2 cellular contexts compared by ENCODE assay signal in the genomic region with DNA sequence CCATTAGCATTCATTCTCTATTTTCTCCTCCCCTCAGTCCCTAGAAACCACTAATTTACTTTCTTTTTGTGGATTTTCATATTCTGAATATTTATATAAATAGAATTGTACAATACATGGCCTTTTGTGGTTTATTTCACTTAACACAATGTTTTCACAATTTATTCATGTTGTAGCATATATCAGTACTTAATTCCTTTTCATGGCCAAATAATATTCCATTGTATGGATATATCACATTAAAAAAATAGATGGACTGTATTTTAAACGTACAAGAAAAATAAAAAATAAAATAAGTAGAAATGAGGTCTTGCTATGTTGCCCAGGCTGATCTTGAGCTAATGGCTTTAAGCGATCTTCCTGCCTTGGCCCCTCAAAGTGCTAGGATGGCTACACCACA.
TF ChIP-seq lines count a peak whose summit lies in the region.

No MANE protein-coding gene starts in this region.

TF ChIP-seq in HEK293, 187 proteins besides CTCF, POLR2A, EP300 and RAD21 (continued from another document):
- TF ChIP-seq, protein P1, sequence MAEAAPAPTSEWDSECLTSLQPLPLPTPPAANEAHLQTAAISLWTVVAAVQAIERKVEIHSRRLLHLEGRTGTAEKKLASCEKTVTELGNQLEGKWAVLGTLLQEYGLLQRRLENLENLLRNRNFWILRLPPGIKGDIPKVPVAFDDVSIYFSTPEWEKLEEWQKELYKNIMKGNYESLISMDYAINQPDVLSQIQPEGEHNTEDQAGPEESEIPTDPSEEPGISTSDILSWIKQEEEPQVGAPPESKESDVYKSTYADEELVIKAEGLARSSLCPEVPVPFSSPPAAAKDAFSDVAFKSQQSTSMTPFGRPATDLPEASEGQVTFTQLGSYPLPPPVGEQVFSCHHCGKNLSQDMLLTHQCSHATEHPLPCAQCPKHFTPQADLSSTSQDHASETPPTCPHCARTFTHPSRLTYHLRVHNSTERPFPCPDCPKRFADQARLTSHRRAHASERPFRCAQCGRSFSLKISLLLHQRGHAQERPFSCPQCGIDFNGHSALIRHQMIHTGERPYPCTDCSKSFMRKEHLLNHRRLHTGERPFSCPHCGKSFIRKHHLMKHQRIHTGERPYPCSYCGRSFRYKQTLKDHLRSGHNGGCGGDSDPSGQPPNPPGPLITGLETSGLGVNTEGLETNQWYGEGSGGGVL (tag by site-specific recombination; IDR thresholded peaks at IDR 0.05): no peak
- TF ChIP-seq GFI1B (tag by site-specific recombination; IDR thresholded peaks at IDR 0.05) (no peak), ZNF600 (tag by site-specific recombination; IDR thresholded peaks at IDR 0.05) (no peak), FEZF1 (tag by site-specific recombination; IDR thresholded peaks at IDR 0.05) (no peak), ZNF132 (tag by site-specific recombination; IDR thresholded peaks at IDR 0.05; ENCODE audit: borderline replicate concordance) (no peak), KLF8 (tag by site-specific recombination; IDR thresholded peaks at IDR 0.05) (no peak), ZNF423 (tag by site-specific recombination; IDR thresholded peaks at IDR 0.05) (no peak), ZNF146 (tag by site-specific recombination; IDR thresholded peaks at IDR 0.05) (peak; percentile 81), ZBTB8A (tag by site-specific recombination; IDR thresholded peaks at IDR 0.05) (no peak), ZNF660 (tag by site-specific recombination; IDR thresholded peaks at IDR 0.05) (no peak), ZNF23 (tag by site-specific recombination; IDR thresholded peaks at IDR 0.05; ENCODE audit: borderline replicate concordance) (no peak), ZNF350 (tag by site-specific recombination; IDR thresholded peaks at IDR 0.05) (no peak), ZNF791 (tag by site-specific recombination; IDR thresholded peaks at IDR 0.05) (no peak), ZNF664 (tag by site-specific recombination; IDR thresholded peaks at IDR 0.05) (0 out of 2 replicates have a peak, but pooled peaks have one; percentile 20), ZNF16 (tag by site-specific recombination; IDR thresholded peaks at IDR 0.05; ENCODE audit: low read depth) (no peak), ZSCAN16 (tag by site-specific recombination; IDR thresholded peaks at IDR 0.05) (no peak), WT1 (tag by site-specific recombination; IDR thresholded peaks at IDR 0.05) (no peak), ZNF341 (tag by site-specific recombination; IDR thresholded peaks at IDR 0.05; ENCODE audit: low read depth) (no peak), ZNF843 (tag by site-specific recombination; IDR thresholded peaks at IDR 0.05) (no peak), ZNF426 (tag by site-specific recombination; IDR thresholded peaks at IDR 0.05) (no peak)
- TF ChIP-seq, protein P2, sequence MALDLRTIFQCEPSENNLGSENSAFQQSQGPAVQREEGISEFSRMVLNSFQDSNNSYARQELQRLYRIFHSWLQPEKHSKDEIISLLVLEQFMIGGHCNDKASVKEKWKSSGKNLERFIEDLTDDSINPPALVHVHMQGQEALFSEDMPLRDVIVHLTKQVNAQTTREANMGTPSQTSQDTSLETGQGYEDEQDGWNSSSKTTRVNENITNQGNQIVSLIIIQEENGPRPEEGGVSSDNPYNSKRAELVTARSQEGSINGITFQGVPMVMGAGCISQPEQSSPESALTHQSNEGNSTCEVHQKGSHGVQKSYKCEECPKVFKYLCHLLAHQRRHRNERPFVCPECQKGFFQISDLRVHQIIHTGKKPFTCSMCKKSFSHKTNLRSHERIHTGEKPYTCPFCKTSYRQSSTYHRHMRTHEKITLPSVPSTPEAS (tag by site-specific recombination; IDR thresholded peaks at IDR 0.05): no peak
- TF ChIP-seq, protein P3, sequence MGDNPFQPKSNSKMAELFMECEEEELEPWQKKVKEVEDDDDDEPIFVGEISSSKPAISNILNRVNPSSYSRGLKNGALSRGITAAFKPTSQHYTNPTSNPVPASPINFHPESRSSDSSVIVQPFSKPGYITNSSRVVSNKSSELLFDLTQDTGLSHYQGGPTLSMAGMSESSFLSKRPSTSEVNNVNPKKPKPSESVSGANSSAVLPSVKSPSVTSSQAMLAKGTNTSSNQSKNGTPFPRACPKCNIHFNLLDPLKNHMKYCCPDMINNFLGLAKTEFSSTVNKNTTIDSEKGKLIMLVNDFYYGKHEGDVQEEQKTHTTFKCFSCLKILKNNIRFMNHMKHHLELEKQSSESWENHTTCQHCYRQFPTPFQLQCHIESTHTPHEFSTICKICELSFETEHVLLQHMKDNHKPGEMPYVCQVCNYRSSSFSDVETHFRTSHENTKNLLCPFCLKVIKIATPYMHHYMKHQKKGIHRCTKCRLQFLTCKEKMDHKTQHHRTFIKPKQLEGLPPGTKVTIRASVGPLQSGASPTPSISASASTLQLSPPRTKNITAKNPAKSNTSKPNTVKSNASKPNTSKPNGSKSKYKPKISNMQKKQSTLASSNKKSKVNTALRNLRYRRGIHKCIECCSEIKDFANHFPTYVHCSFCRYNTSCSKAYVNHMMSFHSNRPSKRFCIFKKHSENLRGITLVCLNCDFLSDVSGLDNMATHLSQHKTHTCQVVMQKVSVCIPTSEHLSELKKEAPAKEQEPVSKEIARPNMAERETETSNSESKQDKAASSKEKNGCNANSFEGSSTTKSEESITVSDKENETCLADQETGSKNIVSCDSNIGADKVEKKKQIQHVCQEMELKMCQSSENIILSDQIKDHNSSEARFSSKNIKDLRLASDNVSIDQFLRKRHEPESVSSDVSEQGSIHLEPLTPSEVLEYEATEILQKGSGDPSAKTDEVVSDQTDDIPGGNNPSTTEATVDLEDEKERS (tag by site-specific recombination; IDR thresholded peaks at IDR 0.05): no peak
- TF ChIP-seq, protein P4, sequence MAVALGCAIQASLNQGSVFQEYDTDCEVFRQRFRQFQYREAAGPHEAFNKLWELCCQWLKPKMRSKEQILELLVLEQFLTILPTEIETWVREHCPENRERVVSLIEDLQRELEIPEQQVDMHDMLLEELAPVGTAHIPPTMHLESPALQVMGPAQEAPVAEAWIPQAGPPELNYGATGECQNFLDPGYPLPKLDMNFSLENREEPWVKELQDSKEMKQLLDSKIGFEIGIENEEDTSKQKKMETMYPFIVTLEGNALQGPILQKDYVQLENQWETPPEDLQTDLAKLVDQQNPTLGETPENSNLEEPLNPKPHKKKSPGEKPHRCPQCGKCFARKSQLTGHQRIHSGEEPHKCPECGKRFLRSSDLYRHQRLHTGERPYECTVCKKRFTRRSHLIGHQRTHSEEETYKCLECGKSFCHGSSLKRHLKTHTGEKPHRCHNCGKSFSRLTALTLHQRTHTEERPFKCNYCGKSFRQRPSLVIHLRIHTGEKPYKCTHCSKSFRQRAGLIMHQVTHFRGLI (tag by site-specific recombination; IDR thresholded peaks at IDR 0.05): no peak

TF ChIP-seq in K562, 482 proteins besides CTCF, POLR2A, EP300 and RAD21 (continued from another document):
- TF ChIP-seq, protein P5, sequence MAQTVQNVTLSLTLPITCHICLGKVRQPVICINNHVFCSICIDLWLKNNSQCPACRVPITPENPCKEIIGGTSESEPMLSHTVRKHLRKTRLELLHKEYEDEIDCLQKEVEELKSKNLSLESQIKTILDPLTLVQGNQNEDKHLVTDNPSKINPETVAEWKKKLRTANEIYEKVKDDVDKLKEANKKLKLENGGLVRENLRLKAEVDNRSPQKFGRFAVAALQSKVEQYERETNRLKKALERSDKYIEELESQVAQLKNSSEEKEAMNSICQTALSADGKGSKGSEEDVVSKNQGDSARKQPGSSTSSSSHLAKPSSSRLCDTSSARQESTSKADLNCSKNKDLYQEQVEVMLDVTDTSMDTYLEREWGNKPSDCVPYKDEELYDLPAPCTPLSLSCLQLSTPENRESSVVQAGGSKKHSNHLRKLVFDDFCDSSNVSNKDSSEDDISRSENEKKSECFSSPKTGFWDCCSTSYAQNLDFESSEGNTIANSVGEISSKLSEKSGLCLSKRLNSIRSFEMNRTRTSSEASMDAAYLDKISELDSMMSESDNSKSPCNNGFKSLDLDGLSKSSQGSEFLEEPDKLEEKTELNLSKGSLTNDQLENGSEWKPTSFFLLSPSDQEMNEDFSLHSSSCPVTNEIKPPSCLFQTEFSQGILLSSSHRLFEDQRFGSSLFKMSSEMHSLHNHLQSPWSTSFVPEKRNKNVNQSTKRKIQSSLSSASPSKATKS (CRISPR knock-in tag; IDR thresholded peaks at IDR 0.05): no peak
